ENCODE assay signal across 21 cellular contexts in the genomic region with DNA sequence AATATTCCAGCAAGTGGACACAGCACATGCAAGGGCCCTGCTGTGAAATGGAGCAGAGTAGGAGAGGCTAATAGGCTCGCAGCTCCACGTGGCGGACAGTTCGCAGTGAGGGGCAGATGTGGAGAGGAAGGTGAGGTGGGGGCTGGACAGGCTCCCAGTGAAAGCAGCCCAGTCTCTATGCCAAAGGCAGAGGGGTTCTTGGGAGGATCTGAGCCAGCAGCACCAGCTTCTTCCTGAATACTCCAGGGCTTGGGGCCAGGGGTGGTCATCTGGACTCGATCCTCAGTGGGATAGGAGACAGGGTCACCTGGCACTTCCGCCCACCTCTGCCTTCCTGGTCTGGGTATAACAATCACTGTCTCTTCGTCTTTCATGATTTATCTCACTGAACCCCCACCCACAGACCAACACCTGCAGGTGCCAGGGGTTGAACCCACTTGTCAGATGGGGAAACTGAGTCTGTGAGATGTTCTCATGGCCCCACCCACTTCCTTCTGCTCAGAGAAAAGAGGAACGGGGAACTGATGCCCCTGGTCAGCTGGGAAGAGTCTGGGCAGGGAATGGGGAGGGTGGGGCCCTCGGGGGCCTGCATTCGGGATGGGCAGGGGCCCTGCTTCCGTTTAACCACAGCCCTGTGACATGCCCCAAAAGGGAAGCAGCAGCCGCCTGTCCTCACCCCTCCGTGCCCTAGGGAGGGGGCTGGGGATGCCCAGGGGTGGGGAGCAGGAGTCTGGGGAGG.
DNase-seq lines count a peak whose midpoint lies in the region; ATAC-seq and TF ChIP-seq lines count a peak whose summit lies in the region.
"Had no signal": no experiment of that assay in that cellular context is flagged by ENCODE, and none has a peak within 500 bp of the region (broad histone marks: within the 10 kb centered on the region; RNA-seq: fewer than 3 reads in every experiment).

No MANE protein-coding gene starts in this region.

- no peak for TF ChIP-seq CTCF in glutamatergic neuron (IDR thresholded peaks at IDR 0.05; ENCODE audit: partially characterized antibody, unreplicated experiment)
- no peak for TF ChIP-seq CTCF in GM10266 (IDR thresholded peaks at IDR 0.05; ENCODE audit: control insufficient read depth, insufficient read depth, low read depth, missing control alignments)

- H3K27ac ChIP-seq in substantia nigra (ENCODE audit: low read depth, low read length, poor library complexity, severe bottlenecking): peak overlapping the region; percentile 26
- H3K27ac ChIP-seq: C4-2B had no signal

- peak overlapping the region; percentile 3 for H3K4me3 Mint-ChIP-seq in glutamatergic neuron (ENCODE audit: unreplicated experiment)
- H3K4me3 Mint-ChIP-seq: activated B cell treated with CpG ODN at 0.5 μM for 24 hours; activated T-helper 17 cell treated with anti-CD3 and anti-CD28 coated beads, Interleukin-2, amount 50 U/mL, for 72 hours; HFFc6; type B pancreatic cell had no signal

- peaks cover 12% of the 10 kb centered on the region for H3K4me1 Mint-ChIP-seq in glutamatergic neuron (ENCODE audit: low read depth, unreplicated experiment)
- H3K4me1 Mint-ChIP-seq: activated B cell treated with CpG ODN at 0.5 μM for 24 hours; activated T-helper 17 cell treated with anti-CD3 and anti-CD28 coated beads, Interleukin-2, amount 50 U/mL, for 72 hours had no signal

- no peak for ATAC-seq in GM19351 (IDR thresholded peaks at IDR 0.05; ENCODE audit: unreplicated experiment)
- ATAC-seq: activated T-helper 17 cell treated with anti-CD3 and anti-CD28 coated beads, Interleukin-2, amount 50 U/mL, for 72 hours; T-helper 17 cell had no signal

- peaks cover 9% of the 10 kb centered on the region for H3K27me3 Mint-ChIP-seq in glutamatergic neuron (ENCODE audit: unreplicated experiment)

- DNase-seq in NOMO-1 (lab: John Stamatoyannopoulos, UW; ENCODE audit: unreplicated experiment in 2 of 2): peak; percentile 32 to 62
- no peak for DNase-seq in NOMO-1 treated with dmso at 0.1 percent for 144 hours (lab: John Stamatoyannopoulos, UW; ENCODE audit: unreplicated experiment)
- DNase-seq in glutamatergic neuron: no peak
- DNase-seq in medulla oblongata (ENCODE audit: extremely low spot score): peak; percentile 51
- DNase-seq in substantia nigra (lab: John Stamatoyannopoulos, UW): peak in 18 of 49 donors; percentile 10 to 60 (median 35)
- no peak for DNase-seq in T-helper 9 cell
- no peak for DNase-seq in GM10266 (ENCODE audit: extremely low spot score)
- DNase-seq: 8988T; activated B cell treated with CpG ODN at 0.5 μM for 24 hours; activated CD8-positive, alpha-beta memory T cell treated with anti-CD3 and anti-CD28 coated beads for 24 hours; esophagus squamous epithelium; HFFc6; islet precursor cell; NCI-H187; NCI-H345; stimulated activated CD4-positive, alpha-beta T cell treated with anti-CD3 and anti-CD28 coated beads, Interleukin-12 subunit alpha, Interleukin-12 subunit beta, amount 100 ng/mL, for 4 hours; T-helper 17 cell had no signal

- peak overlapping the region; percentile 1 for H3K27ac Mint-ChIP-seq in glutamatergic neuron (ENCODE audit: unreplicated experiment)
- H3K27ac Mint-ChIP-seq: activated B cell treated with CpG ODN at 0.5 μM for 24 hours; activated T-helper 17 cell treated with anti-CD3 and anti-CD28 coated beads, Interleukin-2, amount 50 U/mL, for 72 hours; HFFc6; T-helper 17 cell; type B pancreatic cell had no signal

- no peaks in the 10 kb centered on the region for H3K9me3 Mint-ChIP-seq in glutamatergic neuron (ENCODE audit: unreplicated experiment)
- H3K9me3 Mint-ChIP-seq: activated B cell treated with CpG ODN at 0.5 μM for 24 hours; activated T-helper 17 cell treated with anti-CD3 and anti-CD28 coated beads, Interleukin-2, amount 50 U/mL, for 72 hours; HFFc6; type B pancreatic cell had no signal

- no peaks in the 10 kb centered on the region for H3K36me3 Mint-ChIP-seq in glutamatergic neuron (ENCODE audit: unreplicated experiment)
- H3K36me3 Mint-ChIP-seq: type B pancreatic cell had no signal

Comparison
In these comparisons a context has a peak if more than half of its experiments do, and no peak if none do; other contexts are left out.
1. DNase-seq: peak in NOMO-1 (2 of 2) and medulla oblongata (single experiment); none in NOMO-1 treated with dmso at 0.1 percent for 144 hours (single experiment), glutamatergic neuron (single experiment), T-helper 9 cell (single experiment) and GM10266 (single experiment).